7 cellular contexts compared by ENCODE assay signal in genomic region chr12:12379831-12380730, GRCh38. TPM values are rescaled to one million over a fixed set of nuclear protein-coding genes. Genes with fewer than 3 reads are reported as not detected.
DNase-seq lines count a peak whose midpoint lies in the region; ATAC-seq, FAIRE-seq and TF ChIP-seq lines count a peak whose summit lies in the region.

No MANE protein-coding gene starts in this region.

- peak; percentile 57 for ATAC-seq in GM18870 (IDR thresholded peaks at IDR 0.05; ENCODE audit: unreplicated experiment)
- ATAC-seq in stimulated activated naive B cell treated with anti-CD40 and anti-IgM and Interleukin-4, amounts not matched to agents 10 μg/mL and 1 μg/mL and 100 μg/mL, for 72 hours (replicated peaks), result peak; percentile 57 to 73

- H3K4me1 Mint-ChIP-seq in dendritic cell treated with granulocyte-macrophage colony-stimulating factor and Interleukin-4, amounts not matched to agents 40 ng/mL and 50 ng/mL, for 4 days (ENCODE audit: low read depth), result peaks cover 23% of the 10 kb centered on the region
- peaks cover 6 to 18% of the 10 kb centered on the region in 2 donors for H3K4me1 Mint-ChIP-seq in stimulated activated naive B cell treated with anti-CD40 and anti-IgM and Interleukin-4, amounts not matched to agents 10 μg/mL and 1 μg/mL and 100 μg/mL, for 72 hours
- peaks cover 26% of the 10 kb centered on the region for H3K4me1 Mint-ChIP-seq in HFFc6 (ENCODE audit: low read depth)

- DNase-seq in NOMO-1 (lab: John Stamatoyannopoulos, UW; ENCODE audit: unreplicated experiment in 2 of 2) (peak; percentile 51 to 62), HFFc6 (no peak), G401 (ENCODE audit: low spot score) (no peak), D721Med (ENCODE audit: insufficient read length, low spot score) (no peak)
- no peak for DNase-seq in stimulated activated naive B cell treated with anti-CD40 and anti-IgM and Interleukin-4, amounts not matched to agents 10 μg/mL and 1 μg/mL and 100 μg/mL, for 72 hours

- peak overlapping the region; percentile 83 for H3K27ac Mint-ChIP-seq in dendritic cell treated with granulocyte-macrophage colony-stimulating factor and Interleukin-4, amounts not matched to agents 40 ng/mL and 50 ng/mL, for 4 days
- H3K27ac Mint-ChIP-seq in stimulated activated naive B cell treated with anti-CD40 and anti-IgM and Interleukin-4, amounts not matched to agents 10 μg/mL and 1 μg/mL and 100 μg/mL, for 72 hours, result peak overlapping the region; percentile 54
- no peak overlapping the region; the same call in 1 of the 2 replicates for H3K27ac Mint-ChIP-seq in HFFc6

- peaks cover 37% of the 10 kb centered on the region for H3K36me3 Mint-ChIP-seq in dendritic cell treated with granulocyte-macrophage colony-stimulating factor and Interleukin-4, amounts not matched to agents 40 ng/mL and 50 ng/mL, for 4 days (ENCODE audit: low read depth)
- H3K36me3 Mint-ChIP-seq in stimulated activated naive B cell treated with anti-CD40 and anti-IgM and Interleukin-4, amounts not matched to agents 10 μg/mL and 1 μg/mL and 100 μg/mL, for 72 hours, result peaks cover 32 to 48% of the 10 kb centered on the region in 2 donors
- peaks cover 5% of the 10 kb centered on the region; the same call in 1 of the 2 replicates for H3K36me3 Mint-ChIP-seq in HFFc6 (ENCODE audit: low read depth)

- FAIRE-seq in D721Med (lab: Jason Lieb, UNC), result no peak

- H3K27me3 Mint-ChIP-seq in dendritic cell treated with granulocyte-macrophage colony-stimulating factor and Interleukin-4, amounts not matched to agents 40 ng/mL and 50 ng/mL, for 4 days, result no peaks in the 10 kb centered on the region
- no peaks in the 10 kb centered on the region for H3K27me3 Mint-ChIP-seq in stimulated activated naive B cell treated with anti-CD40 and anti-IgM and Interleukin-4, amounts not matched to agents 10 μg/mL and 1 μg/mL and 100 μg/mL, for 72 hours
- no peaks in the 10 kb centered on the region for H3K27me3 Mint-ChIP-seq in HFFc6 (ENCODE audit: insufficient read depth)

- H3K4me3 Mint-ChIP-seq in dendritic cell treated with granulocyte-macrophage colony-stimulating factor and Interleukin-4, amounts not matched to agents 40 ng/mL and 50 ng/mL, for 4 days, result no peak overlapping the region
- no peak overlapping the region for H3K4me3 Mint-ChIP-seq in stimulated activated naive B cell treated with anti-CD40 and anti-IgM and Interleukin-4, amounts not matched to agents 10 μg/mL and 1 μg/mL and 100 μg/mL, for 72 hours
- H3K4me3 Mint-ChIP-seq in HFFc6, result no peak overlapping the region

- intact Hi-C loops in dendritic cell treated with granulocyte-macrophage colony-stimulating factor and Interleukin-4, amounts not matched to agents 40 ng/mL and 50 ng/mL, for 4 days (cut with micrococcal nuclease), result loop anchor here (2.0 to 5.0 kb wide), 2 partner anchors 181 to 337 kb away; partner anchors contain the start of gene CDKN1B

- no peaks in the 10 kb centered on the region for H3K9me3 Mint-ChIP-seq in dendritic cell treated with granulocyte-macrophage colony-stimulating factor and Interleukin-4, amounts not matched to agents 40 ng/mL and 50 ng/mL, for 4 days
- no peaks in the 10 kb centered on the region for H3K9me3 Mint-ChIP-seq in stimulated activated naive B cell treated with anti-CD40 and anti-IgM and Interleukin-4, amounts not matched to agents 10 μg/mL and 1 μg/mL and 100 μg/mL, for 72 hours
- H3K9me3 Mint-ChIP-seq in HFFc6, result no peaks in the 10 kb centered on the region

- in situ Hi-C loops in G401 (cut with HindIII; ENCODE audit: low sequenced_read_pairs), result no loop called here

- TF ChIP-seq CTCF in HFFc6 (IDR thresholded peaks at IDR 0.05), result no peak
- TF ChIP-seq CTCF in D721Med (IDR thresholded peaks at IDR 0.05; ENCODE audit: insufficient read depth, missing control alignments), result no peak

RNA-seq across cellular contexts. Expression of gene BORCS5, which starts 23.2 kb away (rescaled TPM):
- total RNA-seq in HFFc6 (2021; fragmentation: NEBNext Ultra II Directional; extraction: Animal tissue kit (Norgen Biotek cat#: 25700)), result 10 to 100 TPM in 4 of 6 experiments, 1 to 10 TPM in 2; 8.7 to 13.9 (median 10.6) TPM
- 5.1 and 17.8 TPM in 2 replicates for total RNA-seq in G401 (2014; rRNA removed; shearing (Covaris generic))

RNA-seq across cellular contexts. Expression of gene MANSC1, which starts 30.0 kb away (rescaled TPM):
- total RNA-seq in HFFc6 (2021; fragmentation: NEBNext Ultra II Directional; extraction: Animal tissue kit (Norgen Biotek cat#: 25700)), result 10 to 100 TPM in 3 of 6 experiments, 1 to 10 TPM in 3; 4.8 to 11.7 (median 10.0) TPM
- 1.6 and 1.7 TPM in 2 replicates for total RNA-seq in G401 (2014; rRNA removed; shearing (Covaris generic))

Comparison
In these comparisons a context has a peak if more than half of its experiments do, and no peak if none do; other contexts are left out.
1. DNase-seq: peak in NOMO-1 (2 of 2); none in stimulated activated naive B cell treated with anti-CD40 and anti-IgM and Interleukin-4, amounts not matched to agents 10 μg/mL and 1 μg/mL and 100 μg/mL, for 72 hours (single experiment), HFFc6 (single experiment), G401 (single experiment) and D721Med (single experiment).